Comparison of ENCODE assay signal across 1 cellular context in the genomic region with DNA sequence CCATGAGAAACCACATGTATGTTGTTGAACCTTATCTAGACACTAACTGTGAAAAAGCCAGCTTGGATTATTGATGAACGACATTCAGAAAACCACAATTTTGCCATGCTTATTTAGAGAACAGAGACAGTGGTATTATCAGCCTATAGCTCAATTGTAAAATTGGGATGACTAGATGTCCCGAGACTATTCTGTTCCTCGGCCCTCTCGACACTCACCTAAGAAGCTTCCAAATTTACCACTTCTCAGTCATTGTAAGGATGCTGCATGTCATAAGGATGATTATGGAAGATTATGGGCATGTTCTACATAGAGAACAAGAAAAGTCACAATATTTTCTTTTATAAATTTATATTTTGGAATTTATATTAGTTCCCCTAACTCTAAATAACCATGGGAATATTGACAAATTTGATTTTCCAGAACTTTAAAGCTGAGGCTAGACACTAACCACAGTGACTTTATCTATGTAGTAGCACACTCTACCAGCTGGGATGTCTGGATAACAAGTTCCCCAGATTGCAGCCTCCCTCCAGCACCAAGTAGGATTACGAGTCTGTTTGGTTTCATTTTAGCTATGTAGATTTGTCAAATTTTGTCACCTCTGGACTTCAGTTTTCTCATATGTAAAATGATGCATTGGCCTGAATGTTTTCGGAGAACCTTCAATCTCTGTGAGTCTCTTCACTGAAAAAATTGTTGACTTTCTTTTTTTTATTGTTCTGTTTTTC.
TF ChIP-seq lines count a peak whose summit lies in the region.

No MANE protein-coding gene starts in this region.

TF ChIP-seq in GM23338, 12 proteins besides CTCF, POLR2A, EP300 and RAD21 (continued from another document):
- TF ChIP-seq, protein P1, sequence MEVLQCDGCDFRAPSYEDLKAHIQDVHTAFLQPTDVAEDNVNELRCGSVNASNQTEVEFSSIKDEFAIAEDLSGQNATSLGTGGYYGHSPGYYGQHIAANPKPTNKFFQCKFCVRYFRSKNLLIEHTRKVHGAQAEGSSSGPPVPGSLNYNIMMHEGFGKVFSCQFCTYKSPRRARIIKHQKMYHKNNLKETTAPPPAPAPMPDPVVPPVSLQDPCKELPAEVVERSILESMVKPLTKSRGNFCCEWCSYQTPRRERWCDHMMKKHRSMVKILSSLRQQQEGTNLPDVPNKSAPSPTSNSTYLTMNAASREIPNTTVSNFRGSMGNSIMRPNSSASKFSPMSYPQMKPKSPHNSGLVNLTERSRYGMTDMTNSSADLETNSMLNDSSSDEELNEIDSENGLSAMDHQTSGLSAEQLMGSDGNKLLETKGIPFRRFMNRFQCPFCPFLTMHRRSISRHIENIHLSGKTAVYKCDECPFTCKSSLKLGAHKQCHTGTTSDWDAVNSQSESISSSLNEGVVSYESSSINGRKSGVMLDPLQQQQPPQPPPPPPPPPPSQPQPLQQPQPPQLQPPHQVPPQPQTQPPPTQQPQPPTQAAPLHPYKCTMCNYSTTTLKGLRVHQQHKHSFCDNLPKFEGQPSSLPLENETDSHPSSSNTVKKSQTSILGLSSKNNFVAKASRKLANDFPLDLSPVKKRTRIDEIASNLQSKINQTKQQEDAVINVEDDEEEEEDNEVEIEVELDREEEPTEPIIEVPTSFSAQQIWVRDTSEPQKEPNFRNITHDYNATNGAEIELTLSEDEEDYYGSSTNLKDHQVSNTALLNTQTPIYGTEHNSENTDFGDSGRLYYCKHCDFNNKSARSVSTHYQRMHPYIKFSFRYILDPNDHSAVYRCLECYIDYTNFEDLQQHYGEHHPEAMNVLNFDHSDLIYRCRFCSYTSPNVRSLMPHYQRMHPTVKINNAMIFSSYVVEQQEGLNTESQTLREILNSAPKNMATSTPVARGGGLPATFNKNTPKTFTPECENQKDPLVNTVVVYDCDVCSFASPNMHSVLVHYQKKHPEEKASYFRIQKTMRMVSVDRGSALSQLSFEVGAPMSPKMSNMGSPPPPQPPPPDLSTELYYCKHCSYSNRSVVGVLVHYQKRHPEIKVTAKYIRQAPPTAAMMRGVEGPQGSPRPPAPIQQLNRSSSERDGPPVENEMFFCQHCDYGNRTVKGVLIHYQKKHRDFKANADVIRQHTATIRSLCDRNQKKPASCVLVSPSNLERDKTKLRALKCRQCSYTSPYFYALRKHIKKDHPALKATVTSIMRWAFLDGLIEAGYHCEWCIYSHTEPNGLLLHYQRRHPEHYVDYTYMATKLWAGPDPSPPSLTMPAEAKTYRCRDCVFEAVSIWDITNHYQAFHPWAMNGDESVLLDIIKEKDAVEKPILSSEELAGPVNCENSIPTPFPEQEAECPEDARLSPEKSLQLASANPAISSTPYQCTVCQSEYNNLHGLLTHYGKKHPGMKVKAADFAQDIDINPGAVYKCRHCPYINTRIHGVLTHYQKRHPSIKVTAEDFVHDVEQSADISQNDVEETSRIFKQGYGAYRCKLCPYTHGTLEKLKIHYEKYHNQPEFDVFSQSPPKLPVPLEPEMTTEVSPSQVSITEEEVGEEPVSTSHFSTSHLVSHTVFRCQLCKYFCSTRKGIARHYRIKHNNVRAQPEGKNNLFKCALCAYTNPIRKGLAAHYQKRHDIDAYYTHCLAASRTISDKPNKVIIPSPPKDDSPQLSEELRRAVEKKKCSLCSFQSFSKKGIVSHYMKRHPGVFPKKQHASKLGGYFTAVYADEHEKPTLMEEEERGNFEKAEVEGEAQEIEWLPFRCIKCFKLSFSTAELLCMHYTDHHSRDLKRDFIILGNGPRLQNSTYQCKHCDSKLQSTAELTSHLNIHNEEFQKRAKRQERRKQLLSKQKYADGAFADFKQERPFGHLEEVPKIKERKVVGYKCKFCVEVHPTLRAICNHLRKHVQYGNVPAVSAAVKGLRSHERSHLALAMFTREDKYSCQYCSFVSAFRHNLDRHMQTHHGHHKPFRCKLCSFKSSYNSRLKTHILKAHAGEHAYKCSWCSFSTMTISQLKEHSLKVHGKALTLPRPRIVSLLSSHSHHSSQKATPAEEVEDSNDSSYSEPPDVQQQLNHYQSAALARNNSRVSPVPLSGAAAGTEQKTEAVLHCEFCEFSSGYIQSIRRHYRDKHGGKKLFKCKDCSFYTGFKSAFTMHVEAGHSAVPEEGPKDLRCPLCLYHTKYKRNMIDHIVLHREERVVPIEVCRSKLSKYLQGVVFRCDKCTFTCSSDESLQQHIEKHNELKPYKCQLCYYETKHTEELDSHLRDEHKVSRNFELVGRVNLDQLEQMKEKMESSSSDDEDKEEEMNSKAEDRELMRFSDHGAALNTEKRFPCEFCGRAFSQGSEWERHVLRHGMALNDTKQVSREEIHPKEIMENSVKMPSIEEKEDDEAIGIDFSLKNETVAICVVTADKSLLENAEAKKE (CRISPR knock-in tag; IDR thresholded peaks at IDR 0.05): no peak
- no peak for TF ChIP-seq CREB1 (CRISPR knock-in tag; IDR thresholded peaks at IDR 0.05; ENCODE audit: low read depth)
